In genomic region chr6:29629571-29629970, GRCh38 we compare ENCODE assay signal across 2 cellular contexts.
TF ChIP-seq lines count a peak whose summit lies in the region.

No MANE protein-coding gene starts in this region.

TF ChIP-seq in SK-N-SH, 30 proteins besides CTCF, POLR2A, EP300 and RAD21 (continued from another document):
- TF ChIP-seq ZBTB33 (IDR thresholded peaks at IDR 0.05; ENCODE audit: borderline replicate concordance, low read depth) (no peak), IRF3 (IDR thresholded peaks at IDR 0.05; ENCODE audit: low read depth, low read length) (no peak), CHD2 (IDR thresholded peaks at IDR 0.05; ENCODE audit: low read length, partially characterized antibody) (no peak), SIN3A (IDR thresholded peaks at IDR 0.05; ENCODE audit: borderline replicate concordance, low read depth, low read length) (no peak), FOXM1 (IDR thresholded peaks at IDR 0.05; ENCODE audit: low read depth) (no peak), POLR2AphosphoS5 (IDR thresholded peaks at IDR 0.05; ENCODE audit: low read depth, low read length) (no peak), TCF12 (IDR thresholded peaks at IDR 0.05) (no peak), FOSL2 (IDR thresholded peaks at IDR 0.05; ENCODE audit: borderline replicate concordance, low read depth) (no peak), ELF1 (IDR thresholded peaks at IDR 0.05) (no peak), GABPA (IDR thresholded peaks at IDR 0.05; ENCODE audit: low read depth) (no peak), JUND (IDR thresholded peaks at IDR 0.05) (no peak)
- TF ChIP-seq, protein P1, sequence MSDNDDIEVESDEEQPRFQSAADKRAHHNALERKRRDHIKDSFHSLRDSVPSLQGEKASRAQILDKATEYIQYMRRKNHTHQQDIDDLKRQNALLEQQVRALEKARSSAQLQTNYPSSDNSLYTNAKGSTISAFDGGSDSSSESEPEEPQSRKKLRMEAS (IDR thresholded peaks at IDR 0.05; ENCODE audit: low read depth), result no peak
TF ChIP-seq in SK-N-SH: peak in this region for 0.

TF ChIP-seq in SK-N-SH treated with all-trans-retinoic acid at 6 μM for 48 hours, 23 proteins besides CTCF, POLR2A, EP300 and RAD21 (continued from another document):
- TF ChIP-seq PPARA (CRISPR knock-in tag; IDR thresholded peaks at IDR 0.05; ENCODE audit: borderline replicate concordance), result no peak
- TF ChIP-seq OSR1 (CRISPR knock-in tag; IDR thresholded peaks at IDR 0.05), result no peak
- TF ChIP-seq SNAI2 (CRISPR knock-in tag; IDR thresholded peaks at IDR 0.05), result no peak
- TF ChIP-seq ESRRG (CRISPR knock-in tag; IDR thresholded peaks at IDR 0.05), result no peak
